In the genomic region with DNA sequence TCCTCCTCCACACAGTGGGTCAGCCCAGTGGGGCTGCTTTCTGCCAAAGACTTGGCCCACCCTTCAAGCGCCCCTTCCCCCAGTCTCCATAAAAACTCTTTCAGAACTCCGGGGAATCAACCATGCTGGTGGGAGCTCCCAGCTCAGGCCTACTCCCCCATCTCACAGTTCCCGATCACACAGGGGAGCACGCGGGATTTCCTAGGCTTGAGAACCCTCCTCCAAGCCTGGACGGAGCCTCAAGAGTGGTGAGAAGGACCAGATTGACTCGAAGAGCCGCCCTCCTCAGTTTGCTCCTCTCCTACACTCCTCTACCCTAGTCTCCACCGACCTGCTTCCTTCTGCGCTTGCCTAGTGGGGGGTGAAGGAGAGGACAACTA, we compare ENCODE assay signal across 8 cellular contexts.
DNase-seq lines count a peak whose midpoint lies in the region; ATAC-seq and TF ChIP-seq lines count a peak whose summit lies in the region.

No MANE protein-coding gene starts in this region.

- H3K4me3 ChIP-seq in GM12865 (ENCODE audit: low read depth, low read length): peak overlapping the region; percentile 62

- H3K4me1 ChIP-seq in foreskin keratinocyte: no peaks in the 10 kb centered on the region

- intact Hi-C loops in sciatic nerve (cut with DNase I): no loop called here

- TF ChIP-seq CTCF in GM12865 (IDR thresholded peaks at IDR 0.05; ENCODE audit: insufficient read depth, low read depth, low read length, missing control alignments) (no peak), foreskin keratinocyte (conservative IDR thresholded peaks at IDR 0.05) (no peak)

- no peaks in the 10 kb centered on the region for H3K27me3 ChIP-seq in foreskin keratinocyte

- DNase-seq in GM12865 (ENCODE audit: low read depth): no peak
- DNase-seq in UCSD-AML1 (lab: John Stamatoyannopoulos, UW; ENCODE audit: unreplicated experiment): peak; percentile 61
- DNase-seq in foreskin keratinocyte: peak in 1 of 2 donors; percentile 3
- no peak for DNase-seq in sciatic nerve (ENCODE audit: low spot score)
- no peak for DNase-seq in COLO829 (ENCODE audit: low spot score)
- no peak for DNase-seq in AG08396 (ENCODE audit: low spot score)
- no peak for DNase-seq in stimulated activated CD4-positive, alpha-beta T cell treated with anti-CD3 and anti-CD28 coated beads, Interleukin-4, amount 100 ng/mL, for 4 hours
- no peak for DNase-seq in middle frontal gyrus (ENCODE audit: extremely low spot score, low spot score)

- peak; percentile 7 for ATAC-seq in foreskin keratinocyte
- ATAC-seq in sciatic nerve: peak; percentile 60

- no peak overlapping the region for H3K27ac ChIP-seq in foreskin keratinocyte
